In genomic region chr15:74438696-74439316, GRCh38 we compare ENCODE assay signal across 8 cellular contexts. TPM values are rescaled to one million over a fixed set of nuclear protein-coding genes. Genes with fewer than 3 reads are reported as not detected.
A peak's percentile ranks its signal among the peaks of the same experiment; 100 is the strongest.
DNase-seq lines count a peak whose midpoint lies in the region; ATAC-seq and TF ChIP-seq lines count a peak whose summit lies in the region.

No MANE protein-coding gene starts in this region.

- TF ChIP-seq CTCF in DOHH2 (IDR thresholded peaks at IDR 0.05; ENCODE audit: low read depth, low read length, poor library complexity, severe bottlenecking): peak; percentile 93

- H3K4me2 ChIP-seq in DOHH2 (ENCODE audit: low read length): no peak overlapping the region
- H3K4me2 ChIP-seq in mesendoderm (ENCODE audit: low read length): no peak overlapping the region

- H3K79me2 ChIP-seq in DOHH2 (ENCODE audit: control insufficient read depth, low read length) (no peaks in the 10 kb centered on the region), mesendoderm (ENCODE audit: control insufficient read depth, insufficient read depth, low read length) (no peaks in the 10 kb centered on the region)

- peaks cover 75% of the 10 kb centered on the region for H3K27me3 ChIP-seq in DOHH2 (ENCODE audit: control insufficient read depth, low read length)
- H3K27me3 ChIP-seq in mesendoderm (ENCODE audit: insufficient read depth, low read length, poor library complexity): no peaks in the 10 kb centered on the region

- H3K9me2 ChIP-seq in DOHH2 (replicated peaks; ENCODE audit: control insufficient read depth, low read length): no peaks in the 10 kb centered on the region

- no CpG with 5 or more reads among the region's 2 CpGs for WGBS in mesendoderm (ENCODE audit: extremely low coverage, insufficient coverage, low lambda C conversion rate)

- no peak overlapping the region for H3K56ac ChIP-seq in mesendoderm (ENCODE audit: low read length)

- H2BK5ac ChIP-seq in mesendoderm (ENCODE audit: low read length): no peak overlapping the region

- no peak overlapping the region for H2BK120ac ChIP-seq in mesendoderm (ENCODE audit: low read depth, low read length)

- no peaks in the 10 kb centered on the region for H3K79me1 ChIP-seq in mesendoderm (ENCODE audit: low read length)

- H2BK15ac ChIP-seq in mesendoderm (replicated peaks; ENCODE audit: low read depth): no peak overlapping the region

- no peak overlapping the region for H3K9ac ChIP-seq in mesendoderm (ENCODE audit: low read length)

- H3F3A ChIP-seq in DOHH2 (ENCODE audit: control insufficient read depth, insufficient read depth): no peaks in the 10 kb centered on the region

- no peaks in the 10 kb centered on the region for H3K9me3 ChIP-seq in DOHH2 (ENCODE audit: control insufficient read depth, insufficient read depth, low read length)

- H3K4ac ChIP-seq in mesendoderm (ENCODE audit: low read depth, low read length): no peak overlapping the region

- no peak overlapping the region for H3K23ac ChIP-seq in mesendoderm (ENCODE audit: low read length)

- no peak overlapping the region for H3K4me3 ChIP-seq in DOHH2 (ENCODE audit: low read length)
- H3K4me3 ChIP-seq in mesendoderm (ENCODE audit: low read length): no peak overlapping the region

- no peak overlapping the region for H2AK5ac ChIP-seq in mesendoderm (ENCODE audit: low read length)

- no peak overlapping the region for H4K5ac ChIP-seq in mesendoderm (ENCODE audit: low read length)

- peaks cover 4% of the 10 kb centered on the region; the same call in 1 of the 2 replicates for H4K20me1 ChIP-seq in DOHH2 (ENCODE audit: control insufficient read depth, insufficient read depth, low read depth, low read length)

- H4K8ac ChIP-seq in mesendoderm (ENCODE audit: low read depth, low read length): no peak overlapping the region

- H3K36me3 ChIP-seq in DOHH2 (ENCODE audit: control insufficient read depth, low read length): no peaks in the 10 kb centered on the region
- no peaks in the 10 kb centered on the region for H3K36me3 ChIP-seq in mesendoderm (ENCODE audit: control insufficient read depth, insufficient read depth, low read length)

- no peak for ATAC-seq in HG03139 (IDR thresholded peaks at IDR 0.05; ENCODE audit: unreplicated experiment)

- H3K4me1 ChIP-seq in DOHH2 (ENCODE audit: control insufficient read depth, low read length) (peaks cover 7% of the 10 kb centered on the region), mesendoderm (ENCODE audit: control insufficient read depth, low read depth, low read length) (peaks cover 5% of the 10 kb centered on the region)

- no peak overlapping the region for H3K27ac ChIP-seq in DOHH2 (ENCODE audit: low read depth, low read length)
- no peak overlapping the region for H3K27ac ChIP-seq in mesendoderm (ENCODE audit: low read depth, low read length)

- peak; percentile 63 for DNase-seq in HK-2 (ENCODE audit: unreplicated experiment)
- DNase-seq in NOMO-1 treated with DMSO at 0.1 percent for 48 hours (lab: John Stamatoyannopoulos, UW; ENCODE audit: unreplicated experiment): peak; percentile 56
- peak; percentile 67 to 70 for DNase-seq in activated CD8-positive, alpha-beta memory T cell treated with anti-CD3 and anti-CD28 coated beads for 4 hours (ENCODE audit: low read depth in 2 of 2)
- DNase-seq in effector CD8-positive, alpha-beta T cell (lab: John Stamatoyannopoulos, UW): peak; percentile 59
- DNase-seq in mesendoderm: peak; percentile 84
- DNase-seq in stimulated activated CD8-positive, alpha-beta memory T cell treated with anti-CD3 and anti-CD28 coated beads, Interleukin-4, amount 100 ng/mL, for 24 hours (ENCODE audit: low read depth): peak; percentile 70

- no peak overlapping the region for H3K18ac ChIP-seq in mesendoderm (ENCODE audit: low read length)

RNA-seq across cellular contexts. Expression of gene SEMA7A, which starts 5.0 kb away (rescaled TPM):
- polyA plus RNA-seq in mesendoderm (2013, experiment 1 of 2): 9.6 TPM
- 10.6 TPM for polyA plus RNA-seq in mesendoderm (2013, experiment 2 of 2)

RNA-seq across cellular contexts. Expression of gene UBL7, which starts 22.2 kb away (rescaled TPM):
- 38.7 TPM for polyA plus RNA-seq in mesendoderm (2013, experiment 1 of 2)
- 39.7 TPM for polyA plus RNA-seq in mesendoderm (2013, experiment 2 of 2)
